Comparison of ENCODE assay signal across 8 cellular contexts in the genomic region with DNA sequence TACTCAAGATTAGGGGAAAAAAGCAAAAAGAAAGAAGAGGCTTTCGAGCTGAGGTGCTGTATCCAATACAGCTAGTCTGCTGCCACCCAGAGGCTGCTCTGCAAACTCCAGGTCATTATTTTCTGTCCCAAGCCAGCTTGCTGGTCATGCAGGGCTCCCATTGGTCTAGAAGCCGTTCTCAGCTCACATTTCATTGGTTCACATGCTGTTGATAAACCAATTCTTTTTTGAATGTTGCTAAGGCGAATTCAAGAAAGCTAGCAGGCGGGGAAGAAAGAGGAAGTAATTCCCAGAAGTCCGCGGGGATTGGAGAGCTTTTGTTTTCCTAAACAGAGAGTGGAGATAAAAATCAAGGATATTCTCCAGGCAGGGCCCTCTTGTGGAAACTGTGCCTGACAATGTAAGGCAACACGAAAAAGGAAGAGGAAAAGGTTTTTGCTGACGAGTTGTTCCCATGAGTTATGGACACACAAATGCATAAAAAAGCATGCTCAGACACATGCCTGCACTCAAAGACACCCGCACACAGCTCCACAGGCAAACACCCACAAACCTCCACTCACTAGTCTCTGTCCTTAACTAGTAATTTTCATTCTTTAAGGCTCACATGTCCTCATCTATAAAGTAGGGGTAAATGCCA. TPM values are rescaled to one million over a fixed set of nuclear protein-coding genes. Genes with fewer than 3 reads are reported as not detected.
DNase-seq lines count a peak whose midpoint lies in the region; ATAC-seq and TF ChIP-seq lines count a peak whose summit lies in the region.

No MANE protein-coding gene starts in this region.

- H3K27me3 Mint-ChIP-seq in activated CD4-positive, alpha-beta T cell treated with anti-CD3 and anti-CD28 coated beads for 36 hours, result peaks cover 4% of the 10 kb centered on the region

- TF ChIP-seq CTCF in colonic mucosa (IDR thresholded peaks at IDR 0.05), result peak; percentile 87

- no peaks in the 10 kb centered on the region for H3K27me3 ChIP-seq in colonic mucosa

- H3K4me1 Mint-ChIP-seq in activated CD4-positive, alpha-beta T cell treated with anti-CD3 and anti-CD28 coated beads for 36 hours, result peaks cover 11% of the 10 kb centered on the region

- H3K4me3 ChIP-seq in colonic mucosa, result peak overlapping the region; percentile 6

- peak overlapping the region; percentile 52 for H3K27ac Mint-ChIP-seq in activated CD4-positive, alpha-beta T cell treated with anti-CD3 and anti-CD28 coated beads for 36 hours

- DNase-seq in Ammon's horn (ENCODE audit: low spot score) (peak; percentile 98), NCI-H446 treated with DMSO at 0.1 percent for 48 hours (lab: John Stamatoyannopoulos, UW) (peak; percentile 98), colonic mucosa (peak; percentile 97), left kidney (ENCODE audit: low read depth, low spot score) (peak; percentile 99)
- peak; percentile 93 for DNase-seq in activated CD4-positive, alpha-beta T cell treated with anti-CD3 and anti-CD28 coated beads for 36 hours
- peak; percentile 88 for DNase-seq in stimulated activated CD4-positive, alpha-beta T cell treated with anti-CD3 and anti-CD28 coated beads, Interleukin-2, amount 100 ng/mL, for 24 hours

- no peaks in the 10 kb centered on the region for H3K36me3 ChIP-seq in colonic mucosa

- no peaks in the 10 kb centered on the region for H3K36me3 Mint-ChIP-seq in activated CD4-positive, alpha-beta T cell treated with anti-CD3 and anti-CD28 coated beads for 36 hours (ENCODE audit: low read depth)

- POLR2A ChIA-PET in activated CD4-positive, alpha-beta T cell treated with anti-CD3 and anti-CD28 coated beads for 36 hours (lab: Charles Lee), result interaction anchor here (0.7 kb wide), 1 partner anchor 27 kb away, joined by 3 read pairs; no protein-coding TSS in a partner anchor

- intact Hi-C loops in activated CD4-positive, alpha-beta T cell treated with anti-CD3 and anti-CD28 coated beads for 36 hours (cut with DNase I, micrococcal nuclease), result loop anchor here (1.0 to 5.0 kb wide), 9 partner anchors 68 to 595 kb away; a partner anchor contains a TSS
- intact Hi-C loops in colonic mucosa (cut with DNase I), result loop anchor here (5.0 kb wide), 1 partner anchor 90 kb away; no protein-coding TSS in a partner anchor

- H3K9me3 Mint-ChIP-seq in activated CD4-positive, alpha-beta T cell treated with anti-CD3 and anti-CD28 coated beads for 36 hours (ENCODE audit: low read depth), result no peaks in the 10 kb centered on the region

- peak overlapping the region; percentile 60 to 78 for H3K9ac ChIP-seq in colonic mucosa (ENCODE audit: low read depth in 2 of 2, low read length in 2 of 2)

- peak overlapping the region; percentile 73 for H3K4me3 Mint-ChIP-seq in activated CD4-positive, alpha-beta T cell treated with anti-CD3 and anti-CD28 coated beads for 36 hours

- peak; percentile 100 for ATAC-seq in GM19043 (IDR thresholded peaks at IDR 0.05; ENCODE audit: low read depth, unreplicated experiment)
- peak; percentile 99 for ATAC-seq in HG03432 (IDR thresholded peaks at IDR 0.05; ENCODE audit: unreplicated experiment)
- ATAC-seq in activated CD4-positive, alpha-beta T cell treated with anti-CD3 and anti-CD28 coated beads for 36 hours, result peak; percentile 99

- H3K27ac ChIP-seq in colonic mucosa, result peak overlapping the region; percentile 68

- CTCF ChIA-PET in activated CD4-positive, alpha-beta T cell treated with anti-CD3 and anti-CD28 coated beads for 36 hours (lab: Charles Lee), result interaction anchor here (0.5 to 6.0 kb wide), 61 partner anchors 8 to 658 kb away, joined by 3 to 131 read pairs (median 4); a partner anchor contains a TSS

- no peaks in the 10 kb centered on the region for H3K9me3 ChIP-seq in colonic mucosa

- H3K4me1 ChIP-seq in colonic mucosa, result peaks cover 3% of the 10 kb centered on the region

RNA-seq across cellular contexts. Expression of a gene that starts 33.4 kb away (rescaled TPM):
- total RNA-seq in activated CD4-positive, alpha-beta T cell treated with anti-CD3 and anti-CD28 coated beads for 36 hours, result under 1 TPM; 0.66 to 0.83 TPM
- 10 to 100 TPM; 20.4 to 81.8 TPM for total RNA-seq in colonic mucosa

Comparison
In these comparisons a context has a peak if more than half of its experiments do, and no peak if none do; other contexts are left out.
1. Peak in every context shown above with its lines: DNase-seq, ATAC-seq, H3K4me3 ChIP-seq and H3K27ac ChIP-seq.
2. RNA of a gene that starts 33.4 kb away (total RNA-seq): 20.4 to 81.8 TPM in colonic mucosa; 0.66 to 0.83 TPM in activated CD4-positive, alpha-beta T cell treated with anti-CD3 and anti-CD28 coated beads for 36 hours; every median in the first group is over 10 times any median in the second.